In the genomic region with DNA sequence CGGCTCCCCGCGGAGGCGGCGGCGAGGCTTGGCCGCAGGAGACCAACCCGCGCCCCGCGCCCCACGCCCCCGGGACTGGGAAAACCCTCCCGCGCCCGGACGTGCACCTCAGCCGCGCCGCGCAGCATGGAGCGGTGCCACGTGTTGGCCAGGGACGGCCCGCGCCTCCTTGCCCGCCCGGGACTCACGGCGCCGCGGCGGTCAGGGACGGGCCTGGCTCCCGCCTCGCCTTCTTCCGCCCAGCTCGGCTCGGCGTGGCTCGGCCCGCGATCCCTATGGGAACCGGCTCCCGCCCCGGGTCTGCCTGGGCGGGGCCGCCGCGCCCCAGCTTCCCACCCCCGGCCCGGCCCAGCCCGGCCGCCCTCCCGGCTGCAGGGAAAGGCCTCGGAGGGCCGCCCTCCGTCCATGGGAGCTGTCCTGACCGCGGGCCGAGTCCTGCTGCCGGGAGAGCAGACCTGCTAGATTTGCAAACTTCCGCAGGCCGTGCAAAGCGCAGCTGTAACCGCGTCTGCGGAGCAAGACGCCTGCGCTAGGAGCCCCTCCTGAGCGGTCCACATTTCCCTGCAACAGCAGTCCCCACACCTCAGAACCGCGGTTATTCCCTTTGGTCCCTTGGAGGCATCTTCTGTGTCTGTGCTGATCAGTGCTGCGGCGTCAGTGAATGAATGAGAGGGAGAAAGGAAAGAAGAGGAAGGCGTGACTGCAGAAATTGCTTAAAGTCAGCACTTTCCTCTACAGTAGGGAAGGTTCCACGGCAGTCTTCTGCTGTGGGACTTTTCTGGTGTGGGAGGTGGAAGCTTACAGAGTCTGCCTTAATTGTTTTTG, we compare ENCODE assay signal across 8 cellular contexts. TPM values are rescaled to one million over a fixed set of nuclear protein-coding genes. Genes with fewer than 3 reads are reported as not detected.
DNase-seq lines count a peak whose midpoint lies in the region; ATAC-seq and TF ChIP-seq lines count a peak whose summit lies in the region.

Gene CDKL1, minus strand, starts transcription at position 246 of the 825 bp plus-strand sequence. CDS start 1,013 bp downstream, outside the sequence.

- DNase-seq in COR-L47 (lab: John Stamatoyannopoulos, UW): peak; percentile 20
- DNase-seq in HT1080 (ENCODE audit: low read depth): peak; percentile 72
- DNase-seq in left ventricle myocardium inferior: peak; percentile 71
- DNase-seq in pons (ENCODE audit: low spot score): peak; percentile 43

- H3K9me3 ChIP-seq in SU-DHL-6 (ENCODE audit: insufficient read depth, low read length) (no peaks in the 10 kb centered on the region), left ventricle myocardium inferior (replicated peaks) (no peaks in the 10 kb centered on the region)

- peak within 1 kb of the TSS; percentile 55 for H3K4me3 ChIP-seq in SU-DHL-6 (ENCODE audit: insufficient read depth, low read length, poor library complexity, severe bottlenecking)
- H3K4me3 ChIP-seq in left ventricle myocardium inferior: peak within 1 kb of the TSS; percentile 80
- H3K4me3 ChIP-seq in urinary bladder (ENCODE audit: low read depth, low read length): peak within 1 kb of the TSS; percentile 56

- WGBS in urinary bladder: under 1% methylated on average over 77 of the region's 77 CpGs

- H3F3A ChIP-seq in SU-DHL-6 (ENCODE audit: insufficient read depth): peaks cover 7% of the 10 kb centered on the region; the same call in 1 of the 2 replicates

- H3K27ac ChIP-seq in SU-DHL-6 (ENCODE audit: low read depth, low read length) (no peak within 1 kb of the TSS), angular gyrus (ENCODE audit: low read depth, low read length) (peak within 1 kb of the TSS; percentile 83), left ventricle myocardium inferior (replicated peaks) (peak within 1 kb of the TSS; percentile 79), urinary bladder (ENCODE audit: low read depth) (peak within 1 kb of the TSS; percentile 85)

- peak within 1 kb of the TSS; percentile 58 for H3K4me2 ChIP-seq in SU-DHL-6 (ENCODE audit: low read depth, low read length, poor library complexity, severe bottlenecking)

- TF ChIP-seq CTCF in SU-DHL-6 (IDR thresholded peaks at IDR 0.05; ENCODE audit: insufficient read depth, low read length, poor library complexity, severe bottlenecking) (no peak), left ventricle myocardium inferior (IDR thresholded peaks at IDR 0.05; ENCODE audit: borderline replicate concordance) (no peak)

- H4K20me1 ChIP-seq in SU-DHL-6 (ENCODE audit: low read depth, low read length): no peaks in the 10 kb centered on the region

- intact Hi-C loops in left ventricle myocardium inferior (cut with micrococcal nuclease): loop anchor here (10.0 kb wide), 1 partner anchor 72 kb away; no protein-coding TSS in a partner anchor

- H3K9me2 ChIP-seq in SU-DHL-6 (replicated peaks; ENCODE audit: insufficient read depth, low read length): no peaks in the 10 kb centered on the region

- no peaks in the 10 kb centered on the region for H3K79me2 ChIP-seq in SU-DHL-6 (ENCODE audit: insufficient read depth, low read length)

- peak; percentile 72 for ATAC-seq in GM19455 (IDR thresholded peaks at IDR 0.05; ENCODE audit: unreplicated experiment)

- H2AFZ ChIP-seq in SU-DHL-6 (ENCODE audit: low read depth, low read length, severe bottlenecking): peak within 1 kb of the TSS; percentile 88

- H3K36me3 ChIP-seq in SU-DHL-6 (ENCODE audit: low read length): no peaks in the 10 kb centered on the region
- no peaks in the 10 kb centered on the region for H3K36me3 ChIP-seq in left ventricle myocardium inferior
- H3K36me3 ChIP-seq in urinary bladder (ENCODE audit: insufficient read depth): no peaks in the 10 kb centered on the region

- H3K4me1 ChIP-seq in left ventricle myocardium inferior (peaks cover 32% of the 10 kb centered on the region), urinary bladder (ENCODE audit: insufficient read depth) (no peaks in the 10 kb centered on the region)

- H3K27me3 ChIP-seq in SU-DHL-6 (ENCODE audit: low read length) (no peaks in the 10 kb centered on the region), left ventricle myocardium inferior (ENCODE audit: low read depth) (no peaks in the 10 kb centered on the region)

- H3K9ac ChIP-seq in SU-DHL-6 (ENCODE audit: low read length): peak within 1 kb of the TSS; percentile 58

RNA-seq across cellular contexts. Expression of gene CDKL1, which starts in this region (rescaled TPM):
- 19.9 and 67.8 TPM in 2 replicates for total RNA-seq in HT1080 (2014; rRNA removed; shearing (Covaris generic))
- 3.8 and 5.2 TPM in 2 replicates for polyA plus RNA-seq in HT1080 (2015; cell fraction: cytosol; rRNA removed)
- 3.6 and 5.0 TPM in 2 replicates for polyA plus RNA-seq in HT1080 (2015; cell fraction: nucleus; rRNA removed)
- total RNA-seq in left ventricle myocardium inferior (1.3 TPM), urinary bladder (30.7 TPM)
- polyA plus RNA-seq in urinary bladder: 13.4 TPM

Comparison
In these comparisons a context has a peak if more than half of its experiments do, and no peak if none do; other contexts are left out.
1. DNase-seq: peak in every context shown above with its lines; median percentile 72 in HT1080; 71 in left ventricle myocardium inferior; 43 in pons; 20 in COR-L47.